ENCODE assay signal across 9 cellular contexts in genomic region chr22:19962246-19962908, GRCh38. TPM values are rescaled to one million over a fixed set of nuclear protein-coding genes. Genes with fewer than 3 reads are reported as not detected.
DNase-seq lines count a peak whose midpoint lies in the region; ATAC-seq lines count a peak whose summit lies in the region.
"Had no signal": no experiment of that assay in that cellular context is flagged by ENCODE, and none has a peak within 500 bp of the region (broad histone marks: within the 10 kb centered on the region; RNA-seq: fewer than 3 reads in every experiment).

No MANE protein-coding gene starts in this region.

- no peaks in the 10 kb centered on the region for H3K27me3 ChIP-seq in effector memory CD4-positive, alpha-beta T cell (replicated peaks; ENCODE audit: control insufficient read depth, insufficient read depth, low read length, poor library complexity, severe bottlenecking)
- H3K27me3 ChIP-seq: ovary had no signal

- H3K27ac ChIP-seq in effector memory CD4-positive, alpha-beta T cell (ENCODE audit: insufficient read depth, low read length, poor library complexity, severe bottlenecking): no peak overlapping the region
- H3K27ac ChIP-seq: ovary had no signal

- no peak overlapping the region for H3K4me3 ChIP-seq in effector memory CD4-positive, alpha-beta T cell (ENCODE audit: insufficient read depth, low read depth, low read length, poor library complexity, severe bottlenecking)
- H3K4me3 ChIP-seq: ovary had no signal

- peaks cover 4% of the 10 kb centered on the region for H3K36me3 ChIP-seq in effector memory CD4-positive, alpha-beta T cell (ENCODE audit: control insufficient read depth, insufficient read depth, low read length)
- H3K36me3 ChIP-seq: ovary had no signal

- H3K4me1 ChIP-seq in effector memory CD4-positive, alpha-beta T cell (ENCODE audit: control insufficient read depth, insufficient read depth, low read length, poor library complexity, severe bottlenecking): no peaks in the 10 kb centered on the region

- DNase-seq in activated CD4-positive, CD25-positive, alpha-beta regulatory T cell treated with anti-CD3 and anti-CD28 coated beads, Interleukin-2, amount 50 U/mL, for 72 hours: no peak
- DNase-seq in NCI-H2171 treated with DMSO at 0.1 percent for 48 hours (lab: John Stamatoyannopoulos, UW) (peak; percentile 77), lung microvascular endothelial cell (ENCODE audit: low read depth in 2 of 2) (peak; percentile 87 to 90), epidermal melanocyte (ENCODE audit: insufficient read length, low spot score) (no peak)
- peak; percentile 61 for DNase-seq in activated CD4-positive, alpha-beta T cell treated with anti-CD3 and anti-CD28 coated beads, Interleukin-2, amount 50 U/mL, for 1 hour
- peak in 2 of 3 donors; percentile 31 to 33 for DNase-seq in effector memory CD4-positive, alpha-beta T cell
- DNase-seq in stimulated activated CD8-positive, alpha-beta memory T cell treated with anti-CD3 and anti-CD28 coated beads, Interleukin-2, amount 100 ng/mL, for 48 hours (ENCODE audit: low read depth in 2 of 2): peak; percentile 57 to 68

- peak; percentile 22 to 58 for ATAC-seq in activated CD4-positive, CD25-positive, alpha-beta regulatory T cell treated with anti-CD3 and anti-CD28 coated beads, Interleukin-2, amount 50 U/mL, for 24 hours

- H3K9me3 ChIP-seq in effector memory CD4-positive, alpha-beta T cell (ENCODE audit: control insufficient read depth, low read length): no peaks in the 10 kb centered on the region
- H3K9me3 ChIP-seq: ovary had no signal

RNA-seq across cellular contexts. Expression of gene TXNRD2, which starts 20.8 kb away (rescaled TPM):
- 55.6 and 63.5 TPM in 2 replicates for total RNA-seq in lung microvascular endothelial cell

RNA-seq across cellular contexts. Expression of gene COMT, which starts 20.8 kb away (rescaled TPM):
- total RNA-seq in lung microvascular endothelial cell: 222 and 628 TPM in 2 replicates

RNA-seq across cellular contexts. Expression of gene ARVCF, which starts 54.2 kb away (rescaled TPM):
- total RNA-seq in lung microvascular endothelial cell: 46.0 and 72.0 TPM in 2 replicates

RNA-seq across cellular contexts. Expression of gene TANGO2, which starts 58.5 kb away (rescaled TPM):
- 42.3 and 46.8 TPM in 2 replicates for total RNA-seq in lung microvascular endothelial cell

Comparison
In these comparisons a context has a peak if more than half of its experiments do, and no peak if none do; other contexts are left out.
1. DNase-seq: peak in NCI-H2171 treated with DMSO at 0.1 percent for 48 hours (single experiment), activated CD4-positive, alpha-beta T cell treated with anti-CD3 and anti-CD28 coated beads, Interleukin-2, amount 50 U/mL, for 1 hour (single experiment), effector memory CD4-positive, alpha-beta T cell (2 of 3), lung microvascular endothelial cell (2 of 2) and stimulated activated CD8-positive, alpha-beta memory T cell treated with anti-CD3 and anti-CD28 coated beads, Interleukin-2, amount 100 ng/mL, for 48 hours (2 of 2); none in activated CD4-positive, CD25-positive, alpha-beta regulatory T cell treated with anti-CD3 and anti-CD28 coated beads, Interleukin-2, amount 50 U/mL, for 72 hours (single experiment) and epidermal melanocyte (single experiment).